ENCODE assay signal across 2 cellular contexts in genomic region chr2:45904267-45904921, GRCh38.
TF ChIP-seq lines count a peak whose summit lies in the region.

No MANE protein-coding gene starts in this region.

TF ChIP-seq in H1, 55 proteins besides CTCF, POLR2A, EP300 and RAD21 (continued from another document):
- TF ChIP-seq CHD2 (IDR thresholded peaks at IDR 0.05; ENCODE audit: low read length) (no peak), CBX8 (IDR thresholded peaks at IDR 0.05; ENCODE audit: borderline replicate concordance, low read depth, low read length) (no peak), GTF2F1 (IDR thresholded peaks at IDR 0.05; ENCODE audit: borderline replicate concordance, low read depth, low read length) (no peak), BACH1 (IDR thresholded peaks at IDR 0.05; ENCODE audit: low read length) (no peak), YY1 (IDR thresholded peaks at IDR 0.05; ENCODE audit: low read depth, low read length) (no peak)

TF ChIP-seq in SK-N-SH, 30 proteins besides CTCF, POLR2A, EP300 and RAD21 (continued from another document):
- TF ChIP-seq, protein P1, sequence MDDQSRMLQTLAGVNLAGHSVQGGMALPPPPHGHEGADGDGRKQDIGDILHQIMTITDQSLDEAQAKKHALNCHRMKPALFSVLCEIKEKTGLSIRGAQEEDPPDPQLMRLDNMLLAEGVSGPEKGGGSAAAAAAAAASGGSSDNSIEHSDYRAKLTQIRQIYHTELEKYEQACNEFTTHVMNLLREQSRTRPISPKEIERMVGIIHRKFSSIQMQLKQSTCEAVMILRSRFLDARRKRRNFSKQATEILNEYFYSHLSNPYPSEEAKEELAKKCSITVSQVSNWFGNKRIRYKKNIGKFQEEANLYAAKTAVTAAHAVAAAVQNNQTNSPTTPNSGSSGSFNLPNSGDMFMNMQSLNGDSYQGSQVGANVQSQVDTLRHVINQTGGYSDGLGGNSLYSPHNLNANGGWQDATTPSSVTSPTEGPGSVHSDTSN (IDR thresholded peaks at IDR 0.05): no peak
- TF ChIP-seq SIN3A (IDR thresholded peaks at IDR 0.05; ENCODE audit: borderline replicate concordance, low read depth, low read length): no peak
- TF ChIP-seq TAF1 (IDR thresholded peaks at IDR 0.05; ENCODE audit: borderline replicate concordance, low read depth, low read length): no peak
- TF ChIP-seq TCF12 (IDR thresholded peaks at IDR 0.05): no peak
- no peak for TF ChIP-seq ZBTB33 (IDR thresholded peaks at IDR 0.05; ENCODE audit: borderline replicate concordance, low read depth)
- TF ChIP-seq POLR2AphosphoS5 (IDR thresholded peaks at IDR 0.05; ENCODE audit: low read depth, low read length): no peak
- TF ChIP-seq, protein P2, sequence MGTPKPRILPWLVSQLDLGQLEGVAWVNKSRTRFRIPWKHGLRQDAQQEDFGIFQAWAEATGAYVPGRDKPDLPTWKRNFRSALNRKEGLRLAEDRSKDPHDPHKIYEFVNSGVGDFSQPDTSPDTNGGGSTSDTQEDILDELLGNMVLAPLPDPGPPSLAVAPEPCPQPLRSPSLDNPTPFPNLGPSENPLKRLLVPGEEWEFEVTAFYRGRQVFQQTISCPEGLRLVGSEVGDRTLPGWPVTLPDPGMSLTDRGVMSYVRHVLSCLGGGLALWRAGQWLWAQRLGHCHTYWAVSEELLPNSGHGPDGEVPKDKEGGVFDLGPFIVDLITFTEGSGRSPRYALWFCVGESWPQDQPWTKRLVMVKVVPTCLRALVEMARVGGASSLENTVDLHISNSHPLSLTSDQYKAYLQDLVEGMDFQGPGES (IDR thresholded peaks at IDR 0.05; ENCODE audit: low read depth, low read length): no peak
- TF ChIP-seq NFIC (IDR thresholded peaks at IDR 0.05; ENCODE audit: borderline replicate concordance): no peak
- TF ChIP-seq, protein P3, sequence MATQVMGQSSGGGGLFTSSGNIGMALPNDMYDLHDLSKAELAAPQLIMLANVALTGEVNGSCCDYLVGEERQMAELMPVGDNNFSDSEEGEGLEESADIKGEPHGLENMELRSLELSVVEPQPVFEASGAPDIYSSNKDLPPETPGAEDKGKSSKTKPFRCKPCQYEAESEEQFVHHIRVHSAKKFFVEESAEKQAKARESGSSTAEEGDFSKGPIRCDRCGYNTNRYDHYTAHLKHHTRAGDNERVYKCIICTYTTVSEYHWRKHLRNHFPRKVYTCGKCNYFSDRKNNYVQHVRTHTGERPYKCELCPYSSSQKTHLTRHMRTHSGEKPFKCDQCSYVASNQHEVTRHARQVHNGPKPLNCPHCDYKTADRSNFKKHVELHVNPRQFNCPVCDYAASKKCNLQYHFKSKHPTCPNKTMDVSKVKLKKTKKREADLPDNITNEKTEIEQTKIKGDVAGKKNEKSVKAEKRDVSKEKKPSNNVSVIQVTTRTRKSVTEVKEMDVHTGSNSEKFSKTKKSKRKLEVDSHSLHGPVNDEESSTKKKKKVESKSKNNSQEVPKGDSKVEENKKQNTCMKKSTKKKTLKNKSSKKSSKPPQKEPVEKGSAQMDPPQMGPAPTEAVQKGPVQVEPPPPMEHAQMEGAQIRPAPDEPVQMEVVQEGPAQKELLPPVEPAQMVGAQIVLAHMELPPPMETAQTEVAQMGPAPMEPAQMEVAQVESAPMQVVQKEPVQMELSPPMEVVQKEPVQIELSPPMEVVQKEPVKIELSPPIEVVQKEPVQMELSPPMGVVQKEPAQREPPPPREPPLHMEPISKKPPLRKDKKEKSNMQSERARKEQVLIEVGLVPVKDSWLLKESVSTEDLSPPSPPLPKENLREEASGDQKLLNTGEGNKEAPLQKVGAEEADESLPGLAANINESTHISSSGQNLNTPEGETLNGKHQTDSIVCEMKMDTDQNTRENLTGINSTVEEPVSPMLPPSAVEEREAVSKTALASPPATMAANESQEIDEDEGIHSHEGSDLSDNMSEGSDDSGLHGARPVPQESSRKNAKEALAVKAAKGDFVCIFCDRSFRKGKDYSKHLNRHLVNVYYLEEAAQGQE (IDR thresholded peaks at IDR 0.05; ENCODE audit: low read depth, low read length): no peak
- TF ChIP-seq, protein P4, sequence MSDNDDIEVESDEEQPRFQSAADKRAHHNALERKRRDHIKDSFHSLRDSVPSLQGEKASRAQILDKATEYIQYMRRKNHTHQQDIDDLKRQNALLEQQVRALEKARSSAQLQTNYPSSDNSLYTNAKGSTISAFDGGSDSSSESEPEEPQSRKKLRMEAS (IDR thresholded peaks at IDR 0.05; ENCODE audit: low read depth): no peak
- TF ChIP-seq TEAD4 (IDR thresholded peaks at IDR 0.05; ENCODE audit: borderline replicate concordance, insufficient read depth): no peak
- no peak for TF ChIP-seq GABPA (IDR thresholded peaks at IDR 0.05; ENCODE audit: low read depth)
- TF ChIP-seq GATA2 (CRISPR knock-in tag; IDR thresholded peaks at IDR 0.05): no peak
- TF ChIP-seq FOSL2 (IDR thresholded peaks at IDR 0.05; ENCODE audit: borderline replicate concordance, low read depth): no peak
